In genomic region chr15:83011271-83012037, GRCh38 we compare ENCODE assay signal across 8 cellular contexts. TPM values are rescaled to one million over a fixed set of nuclear protein-coding genes. Genes with fewer than 3 reads are reported as not detected.
DNase-seq lines count a peak whose midpoint lies in the region; ATAC-seq, FAIRE-seq and TF ChIP-seq lines count a peak whose summit lies in the region.

TSS of gene C15orf40 (minus strand) at chr15:83011639. CDS start at chr15:83011607, 32 bp downstream.

- H3K9me3 ChIP-seq in astrocyte (ENCODE audit: insufficient read depth, low read depth, low read length) (no peaks in the 10 kb centered on the region), aorta (ENCODE audit: control insufficient read depth, low read length) (no peaks in the 10 kb centered on the region)

- no peaks in the 10 kb centered on the region for H3K27me3 Mint-ChIP-seq in astrocyte (ENCODE audit: low read depth, unreplicated experiment)

- peak; percentile 58 for ATAC-seq in GM18508 (IDR thresholded peaks at IDR 0.05; ENCODE audit: insufficient read depth, unreplicated experiment)
- peak; percentile 90 for ATAC-seq in HG02970 (IDR thresholded peaks at IDR 0.05; ENCODE audit: low FRiP score, unreplicated experiment)
- peak; percentile 99 for ATAC-seq in aorta (ENCODE audit: low FRiP score)

- peak within 1 kb of the TSS; percentile 97 for H3K4me3 ChIP-seq in astrocyte (ENCODE audit: insufficient read depth, low read depth, low read length)
- peak within 1 kb of the TSS; percentile 69 to 97 for H3K4me3 ChIP-seq in aorta (ENCODE audit: low read length in 2 of 2)

- peaks cover 7% of the 10 kb centered on the region for H4K20me1 ChIP-seq in astrocyte (ENCODE audit: insufficient read depth, low read length)

- H3K27me3 ChIP-seq in astrocyte (ENCODE audit: insufficient read depth, low read length) = no peaks in the 10 kb centered on the region
- no peaks in the 10 kb centered on the region for H3K27me3 ChIP-seq in aorta (ENCODE audit: control insufficient read depth in 1 of 2, insufficient read depth in 2 of 2, low read length in 1 of 2)

- peak within 1 kb of the TSS; percentile 87 for H3K9ac ChIP-seq in astrocyte (ENCODE audit: low read length)

- DNase-seq in NCI-H187 (lab: John Stamatoyannopoulos, UW) (peak; percentile 48 to 56), T-helper 22 cell (ENCODE audit: low read depth) (peak; percentile 76), astrocyte (ENCODE audit: low read depth) (peak; percentile 79), hepatic stellate cell (ENCODE audit: low spot score) (peak; percentile 95), renal cortical epithelial cell (ENCODE audit: low read depth) (peak; percentile 74), aorta (peak; percentile 94 to 96)

- peak within 1 kb of the TSS; percentile 73 for H3K27ac Mint-ChIP-seq in astrocyte (ENCODE audit: unreplicated experiment)

- peaks cover 12% of the 10 kb centered on the region for H3K4me1 Mint-ChIP-seq in astrocyte (ENCODE audit: low read depth, unreplicated experiment)

- peaks cover 14% of the 10 kb centered on the region for H3K4me1 ChIP-seq in astrocyte (ENCODE audit: insufficient read depth, low read length)
- H3K4me1 ChIP-seq in aorta (ENCODE audit: control insufficient read depth in 1 of 2, insufficient read depth in 2 of 2, low read length in 2 of 2) = peaks cover 0 to 4% of the 10 kb centered on the region in 2 donors

- FAIRE-seq in astrocyte (lab: Jason Lieb, UNC) = no peak

- 1% methylated on average over 51 to 61 of the region's 61 CpGs for WGBS in aorta, 2 donors

- peak within 1 kb of the TSS; percentile 90 for H3K4me2 ChIP-seq in astrocyte (ENCODE audit: low read length)

- peak; percentile 38 for TF ChIP-seq CTCF in astrocyte (IDR thresholded peaks at IDR 0.05; ENCODE audit: insufficient read depth, low read depth, low read length)

- H3K9me3 Mint-ChIP-seq in astrocyte (ENCODE audit: unreplicated experiment) = peaks cover 3% of the 10 kb centered on the region

- peak within 1 kb of the TSS; percentile 69 for H3K27ac ChIP-seq in astrocyte (ENCODE audit: low read depth, low read length)
- H3K27ac ChIP-seq in aorta (ENCODE audit: low read depth in 1 of 2, low read length in 2 of 2) = peak within 1 kb of the TSS in 1 of 2 donors; percentile 34

- intact Hi-C loops in aorta (cut with DNase I) = loop anchor here in 1 of 2 donors (2.0 to 10.0 kb wide), 3 partner anchors 25 to 193 kb away; partner anchors contain the start of genes BTBD1, HDGFL3 and RAMAC

- H3K36me3 Mint-ChIP-seq in astrocyte (ENCODE audit: low read depth, unreplicated experiment) = peaks cover 5% of the 10 kb centered on the region

- H3K79me2 ChIP-seq in astrocyte (ENCODE audit: insufficient read depth, low read length) = peaks cover 21% of the 10 kb centered on the region

- H2AFZ ChIP-seq in astrocyte (ENCODE audit: low read depth, low read length) = peak within 1 kb of the TSS; percentile 91

- peak within 1 kb of the TSS; percentile 98 for H3K4me3 Mint-ChIP-seq in astrocyte (ENCODE audit: unreplicated experiment)

- peaks cover 9% of the 10 kb centered on the region for H3K36me3 ChIP-seq in astrocyte (ENCODE audit: insufficient read depth, low read length)
- H3K36me3 ChIP-seq in aorta (ENCODE audit: control insufficient read depth in 1 of 2, insufficient read depth in 2 of 2, low read length in 1 of 2) = peaks cover 2 to 9% of the 10 kb centered on the region in 2 donors

RNA-seq across cellular contexts. Expression of gene C15orf40, which starts in this region (rescaled TPM):
- 15.3 and 18.1 TPM in 2 replicates for total RNA-seq in astrocyte
- total RNA-seq in renal cortical epithelial cell = 3.5 and 5.8 TPM in 2 replicates
- 10 to 100 TPM; 15.0 to 15.3 TPM for total RNA-seq in aorta
- 10 to 100 TPM; 16.5 to 27.9 TPM for polyA plus RNA-seq in aorta
